In genomic region chr17:29591737-29592624, GRCh38 we compare ENCODE assay signal across 1 cellular context.
TF ChIP-seq lines count a peak whose summit lies in the region.

No MANE protein-coding gene starts in this region.

TF ChIP-seq in WTC11, 78 proteins besides CTCF, POLR2A, EP300 and RAD21 (continued from another document and continues in another):
- TF ChIP-seq OVOL2 (CRISPR knock-in tag; IDR thresholded peaks at IDR 0.05; ENCODE audit: borderline replicate concordance) (no peak), SOX15 (CRISPR knock-in tag; IDR thresholded peaks at IDR 0.05) (no peak), ZBTB43 (CRISPR knock-in tag; IDR thresholded peaks at IDR 0.05) (no peak), EMX1 (CRISPR knock-in tag; IDR thresholded peaks at IDR 0.05) (no peak), ESRRA (CRISPR knock-in tag; IDR thresholded peaks at IDR 0.05; ENCODE audit: borderline replicate concordance) (no peak), JAZF1 (CRISPR knock-in tag; IDR thresholded peaks at IDR 0.05) (no peak), TP53 (CRISPR knock-in tag; IDR thresholded peaks at IDR 0.05) (no peak), NR2C2 (CRISPR knock-in tag; IDR thresholded peaks at IDR 0.05) (no peak), USF1 (CRISPR knock-in tag; IDR thresholded peaks at IDR 0.05) (0 out of 2 replicates have a peak, but pooled peaks have one; percentile 11), ZNF121 (CRISPR knock-in tag; IDR thresholded peaks at IDR 0.05) (no peak), MAX (CRISPR knock-in tag; IDR thresholded peaks at IDR 0.05) (no peak), MYBL2 (CRISPR knock-in tag; IDR thresholded peaks at IDR 0.05) (no peak), CREM (CRISPR knock-in tag; IDR thresholded peaks at IDR 0.05) (peak; percentile 76; the same call in 1 of the 2 replicates), PREB (CRISPR knock-in tag; IDR thresholded peaks at IDR 0.05; ENCODE audit: borderline replicate concordance) (no peak), SMAD4 (CRISPR knock-in tag; IDR thresholded peaks at IDR 0.05) (no peak), ZNF671 (CRISPR knock-in tag; IDR thresholded peaks at IDR 0.05) (no peak), ZSCAN18 (CRISPR knock-in tag; IDR thresholded peaks at IDR 0.05) (no peak), ATF3 (CRISPR knock-in tag; conservative IDR thresholded peaks at IDR 0.05) (no peak), SMAD3 (CRISPR knock-in tag; IDR thresholded peaks at IDR 0.05; ENCODE audit: borderline replicate concordance) (no peak), RELA (CRISPR knock-in tag; IDR thresholded peaks at IDR 0.05; ENCODE audit: borderline replicate concordance) (no peak), NFE2L1 (CRISPR knock-in tag; IDR thresholded peaks at IDR 0.05) (no peak), ZNF396 (CRISPR knock-in tag; IDR thresholded peaks at IDR 0.05; ENCODE audit: borderline replicate concordance) (no peak), KAT7 (CRISPR knock-in tag; IDR thresholded peaks at IDR 0.05; ENCODE audit: borderline replicate concordance) (no peak), NR1H2 (CRISPR knock-in tag; IDR thresholded peaks at IDR 0.05) (no peak), ZNF425 (CRISPR knock-in tag; conservative IDR thresholded peaks at IDR 0.05) (no peak), JUN (CRISPR knock-in tag; IDR thresholded peaks at IDR 0.05) (no peak), ZNF423 (CRISPR knock-in tag; IDR thresholded peaks at IDR 0.05) (0 out of 2 replicates have a peak, but pooled peaks have one; percentile 50), E2F4 (CRISPR knock-in tag; IDR thresholded peaks at IDR 0.05; ENCODE audit: borderline replicate concordance, low read depth) (no peak), NFYB (CRISPR knock-in tag; conservative IDR thresholded peaks at IDR 0.05; ENCODE audit: low read depth) (no peak), AR (CRISPR knock-in tag; IDR thresholded peaks at IDR 0.05) (no peak), HMGXB4 (CRISPR knock-in tag; IDR thresholded peaks at IDR 0.05) (peak; percentile 67; the same call in 1 of the 2 replicates), ZNF532 (CRISPR knock-in tag; IDR thresholded peaks at IDR 0.05; ENCODE audit: borderline replicate concordance) (no peak), ZNF512 (CRISPR knock-in tag; IDR thresholded peaks at IDR 0.05; ENCODE audit: borderline replicate concordance) (no peak), ELF4 (CRISPR knock-in tag; IDR thresholded peaks at IDR 0.05; ENCODE audit: low read depth) (no peak), FOXP1 (CRISPR knock-in tag; IDR thresholded peaks at IDR 0.05; ENCODE audit: borderline replicate concordance) (no peak), GABPB1 (CRISPR knock-in tag; IDR thresholded peaks at IDR 0.05) (no peak), SP1 (CRISPR knock-in tag; conservative IDR thresholded peaks at IDR 0.05) (peak; percentile 76), USF2 (CRISPR knock-in tag; IDR thresholded peaks at IDR 0.05) (no peak), ZNF416 (CRISPR knock-in tag; IDR thresholded peaks at IDR 0.05) (no peak), TEAD4 (CRISPR knock-in tag; IDR thresholded peaks at IDR 0.05) (no peak)
